In genomic region chr19:45404557-45405434, GRCh38 we compare ENCODE assay signal across 8 cellular contexts. TPM values are rescaled to one million over a fixed set of nuclear protein-coding genes. Genes with fewer than 3 reads are reported as not detected.
A peak's percentile ranks its signal among the peaks of the same experiment; 100 is the strongest.
DNase-seq lines count a peak whose midpoint lies in the region; ATAC-seq and TF ChIP-seq lines count a peak whose summit lies in the region.

Gene PPP1R13L, minus strand, starts transcription at chr19:45405069. Its CDS starts 6,751 bp downstream, at chr19:45398318.

- TF ChIP-seq POLR2A in suprapubic skin (IDR thresholded peaks at IDR 0.05) = peak in 1 of 2 donors; percentile 48

- DNase-seq in CD14-positive monocyte (ENCODE audit: low spot score) = no peak
- DNase-seq in H7 = peak; percentile 97
- peak; percentile 85 for DNase-seq in NCI-H2171 treated with DMSO at 0.1 percent for 48 hours (lab: John Stamatoyannopoulos, UW)
- peak; percentile 42 for DNase-seq in activated CD4-positive, alpha-beta T cell treated with anti-CD3 and anti-CD28 coated beads, Interleukin-2, amount 50 U/mL, for 1 hour
- DNase-seq in epidermal melanocyte (ENCODE audit: insufficient read length, low spot score) = peak; percentile 74
- peak; percentile 92 to 95 (median 94) for DNase-seq in mucosa of descending colon
- DNase-seq in suprapubic skin (ENCODE audit: low spot score in 2 of 2) = peak; percentile 92 to 94
- no peak for DNase-seq in effector CD8-positive, alpha-beta T cell (lab: John Stamatoyannopoulos, UW)

- peaks cover 27% of the 10 kb centered on the region for H3K4me1 ChIP-seq in mucosa of descending colon (ENCODE audit: low read depth)
- H3K4me1 ChIP-seq in suprapubic skin = peaks cover 67% of the 10 kb centered on the region

- peaks cover 37 to 47% (median 43%) of the 10 kb centered on the region in 3 donors for H3K27me3 Mint-ChIP-seq in CD14-positive monocyte (ENCODE audit: low read depth in 3 of 3)

- peaks cover 5 to 8% of the 10 kb centered on the region in 2 donors for H3K36me3 Mint-ChIP-seq in CD14-positive monocyte

- H3K4me3 ChIP-seq in H7 (ENCODE audit: insufficient read depth, low read depth, low read length) (peak within 1 kb of the TSS; percentile 76), mucosa of descending colon (peak within 1 kb of the TSS; percentile 36), suprapubic skin (peak within 1 kb of the TSS; percentile 68)

- TF ChIP-seq CTCF in CD14-positive monocyte (IDR thresholded peaks at IDR 0.05) = no peak
- TF ChIP-seq CTCF in mucosa of descending colon (IDR thresholded peaks at IDR 0.05) = no peak
- no peak for TF ChIP-seq CTCF in suprapubic skin (IDR thresholded peaks at IDR 0.05)

- H3K4me1 Mint-ChIP-seq in CD14-positive monocyte = peaks cover 50% of the 10 kb centered on the region

- no peaks in the 10 kb centered on the region for H3K27me3 ChIP-seq in H7 (ENCODE audit: control insufficient read depth, insufficient read depth, low read length)
- H3K27me3 ChIP-seq in suprapubic skin = no peaks in the 10 kb centered on the region

- ATAC-seq in mucosa of descending colon = peak; percentile 78

- TF ChIP-seq EP300 in suprapubic skin (IDR thresholded peaks at IDR 0.05) = no peak

- peak within 1 kb of the TSS; percentile 96 for H3K27ac ChIP-seq in suprapubic skin

- H3K4me3 Mint-ChIP-seq in CD14-positive monocyte = peak within 1 kb of the TSS; percentile 81 to 95

- peaks cover 0 to 11% (median 6%) of the 10 kb centered on the region in 7 donors for H3K9me3 Mint-ChIP-seq in CD14-positive monocyte

- no peaks in the 10 kb centered on the region for H3K9me3 ChIP-seq in mucosa of descending colon
- no peaks in the 10 kb centered on the region for H3K9me3 ChIP-seq in suprapubic skin

- intact Hi-C loops in CD14-positive monocyte (cut with micrococcal nuclease) = loop anchor here (1.0 to 10.0 kb wide), 3 partner anchors 32 to 230 kb away; partner anchors contain the start of genes EML2 (in 1 of the 2) and ERCC2 (in 1 of the 2)
- intact Hi-C loops in mucosa of descending colon (cut with DNase I, micrococcal nuclease) = no loop called here

- H3K36me3 ChIP-seq in H7 (replicated peaks; ENCODE audit: control insufficient read depth, insufficient read depth, low read length) = peaks cover 1% of the 10 kb centered on the region
- no peaks in the 10 kb centered on the region for H3K36me3 ChIP-seq in mucosa of descending colon (ENCODE audit: low read depth)
- H3K36me3 ChIP-seq in suprapubic skin = peaks cover 8% of the 10 kb centered on the region

- WGBS in suprapubic skin = 10% methylated on average over 18 of the region's 46 CpGs

- H3K27ac Mint-ChIP-seq in CD14-positive monocyte = peak within 1 kb of the TSS; percentile 88 to 100 (median 98)

RNA-seq across cellular contexts. Expression of gene PPP1R13L, which starts in this region (rescaled TPM):
- polyA plus RNA-seq in CD14-positive monocyte = under 1 TPM; 0.18 to 0.45 TPM
- total RNA-seq in H7 (2014; rRNA removed; shearing (Covaris generic)) = 12.8 and 18.9 TPM in 2 replicates
- total RNA-seq in mucosa of descending colon = 10 to 100 TPM; 21.1 to 36.7 (median 30.8) TPM
- 100 to 1,000 TPM; 195 to 597 (median 280) TPM for total RNA-seq in suprapubic skin

Comparison
In these comparisons a context has a peak if more than half of its experiments do, and no peak if none do; other contexts are left out.
1. DNase-seq: peak in H7 (single experiment), NCI-H2171 treated with DMSO at 0.1 percent for 48 hours (single experiment), activated CD4-positive, alpha-beta T cell treated with anti-CD3 and anti-CD28 coated beads, Interleukin-2, amount 50 U/mL, for 1 hour (single experiment), epidermal melanocyte (single experiment), mucosa of descending colon (3 of 3) and suprapubic skin (2 of 2); none in CD14-positive monocyte (single experiment) and effector CD8-positive, alpha-beta T cell (single experiment).
2. intact Hi-C loops: an anchor here in CD14-positive monocyte (1.0 to 10.0 kb wide); none called in mucosa of descending colon.
3. Peak in every context shown above with its lines, with median percentiles within 50 percentile points of each other: H3K4me3 ChIP-seq.